In genomic region chr10:25505466-25505865, GRCh38 we compare ENCODE assay signal across 21 cellular contexts.
DNase-seq lines count a peak whose midpoint lies in the region; ATAC-seq, FAIRE-seq and TF ChIP-seq lines count a peak whose summit lies in the region.
"Had no signal": no experiment of that assay in that cellular context is flagged by ENCODE, and none has a peak within 500 bp of the region (broad histone marks: within the 10 kb centered on the region; RNA-seq: fewer than 3 reads in every experiment).

No MANE protein-coding gene starts in this region.

- TF ChIP-seq CTCF in K562 (IDR thresholded peaks at IDR 0.05 in 2 of 3, conservative IDR thresholded peaks at IDR 0.05 in 1 of 3; ENCODE audit: insufficient read depth in 2 of 3, low read depth in 1 of 3, low read length in 3 of 3): no peak

- H3K4ac ChIP-seq in mesendoderm (ENCODE audit: low read depth, low read length) (no peak overlapping the region), trophoblast cell (ENCODE audit: low read depth, low read length) (no peak overlapping the region)

- H3K14ac ChIP-seq in trophoblast cell (ENCODE audit: low read length): no peak overlapping the region

- H3K18ac ChIP-seq in mesendoderm (ENCODE audit: low read length): peak overlapping the region; percentile 45
- H3K18ac ChIP-seq in trophoblast cell (ENCODE audit: low read length): no peak overlapping the region

- no TSS peak for BruUV-seq in K562 (replicated peaks; lab: Mats Ljungman, UMichigan)

- no peak for TF ChIP-seq RAD21 in K562 (CRISPR knock-in tag; conservative IDR thresholded peaks at IDR 0.05 in 1 of 2, IDR thresholded peaks at IDR 0.05 in 1 of 2)

- no peak overlapping the region for H3K4me3 Mint-ChIP-seq in activated T-helper 17 cell treated with anti-CD3 and anti-CD28 coated beads, Interleukin-2, amount 50 U/mL, for 72 hours
- H3K4me3 Mint-ChIP-seq: B cell; CD4-positive, CD25-positive, alpha-beta regulatory T cell; CD8-positive, alpha-beta T cell; H9; HFFc6 had no signal

- no peak overlapping the region for H3K4me2 ChIP-seq in K562 (ENCODE audit: insufficient read depth, low read length)
- H3K4me2 ChIP-seq in mesendoderm (ENCODE audit: low read length): no peak overlapping the region
- no peak overlapping the region for H3K4me2 ChIP-seq in trophoblast cell (ENCODE audit: low read length)
- H3K4me2 ChIP-seq: BLaER1 had no signal

- H3K27ac Mint-ChIP-seq in activated T-helper 17 cell treated with anti-CD3 and anti-CD28 coated beads, Interleukin-2, amount 50 U/mL, for 72 hours: no peak overlapping the region
- H3K27ac Mint-ChIP-seq: B cell; CD4-positive, CD25-positive, alpha-beta regulatory T cell; CD8-positive, alpha-beta T cell; H9; HFFc6 had no signal

- peak overlapping the region; percentile 70 for H2BK12ac ChIP-seq in trophoblast cell (ENCODE audit: low read length)

- no peaks in the 10 kb centered on the region for H3K4me1 Mint-ChIP-seq in activated T-helper 17 cell treated with anti-CD3 and anti-CD28 coated beads, Interleukin-2, amount 50 U/mL, for 72 hours
- H3K4me1 Mint-ChIP-seq: B cell; CD4-positive, CD25-positive, alpha-beta regulatory T cell had no signal

- H3K36me3 Mint-ChIP-seq in activated T-helper 17 cell treated with anti-CD3 and anti-CD28 coated beads, Interleukin-2, amount 50 U/mL, for 72 hours (ENCODE audit: low read depth): no peaks in the 10 kb centered on the region
- H3K36me3 Mint-ChIP-seq: CD4-positive, CD25-positive, alpha-beta regulatory T cell; CD8-positive, alpha-beta T cell had no signal

- WGBS in K562 (ENCODE audit: insufficient coverage, low coverage, missing lambda C conversion rate): 40% methylated on average over 3 of the region's 3 CpGs
- no CpG with 5 or more reads among the region's 3 CpGs for WGBS in mesendoderm (ENCODE audit: extremely low coverage, insufficient coverage, low lambda C conversion rate)
- WGBS in trophoblast cell (ENCODE audit: extremely low coverage, insufficient coverage, insufficient read length): no CpG with 5 or more reads among the region's 3 CpGs

- no peak for TF ChIP-seq EP300 in K562 (IDR thresholded peaks at IDR 0.05; ENCODE audit: low read length)

- POLR2A ChIA-PET in K562 (lab: Yijun Ruan, JAX): no interaction called here

- no peak overlapping the region for H2BK15ac ChIP-seq in mesendoderm (replicated peaks; ENCODE audit: low read depth)

- peak; percentile 15 for FAIRE-seq in K562 (lab: Jason Lieb, UNC)
- FAIRE-seq: D721Med, GM12878, GM19239 had no signal

- no peak overlapping the region for H3K56ac ChIP-seq in mesendoderm (ENCODE audit: low read length)

- no peak overlapping the region for H2AFZ ChIP-seq in K562 (ENCODE audit: low read depth, low read length)
- no peak overlapping the region for H2AFZ ChIP-seq in trophoblast cell (ENCODE audit: insufficient read depth, low read length, poor library complexity)
- H2AFZ ChIP-seq: GM23248 had no signal

- no peaks in the 10 kb centered on the region for H3K79me2 ChIP-seq in K562 (ENCODE audit: control insufficient read depth, insufficient read depth, low read length)
- H3K79me2 ChIP-seq in mesendoderm (ENCODE audit: control insufficient read depth, insufficient read depth, low read length): no peaks in the 10 kb centered on the region
- H3K79me2 ChIP-seq in trophoblast cell (ENCODE audit: control insufficient read depth, insufficient read depth, low read length, poor library complexity): no peaks in the 10 kb centered on the region

- intact Hi-C loops in K562 (cut with micrococcal nuclease): no loop called here

- H3K4me3 ChIP-seq in K562 (no peak overlapping the region), mesendoderm (ENCODE audit: low read length) (no peak overlapping the region), trophoblast cell (ENCODE audit: low read depth, low read length) (no peak overlapping the region)
- H3K4me3 ChIP-seq: BLaER1, GM12878, GM23248 had no signal

- peaks cover 2 to 9% of the 10 kb centered on the region in 2 experiments; a peak in 4 of 5 replicates for H3K4me1 ChIP-seq in K562 (replicated peaks in 1 of 2; ENCODE audit: control insufficient read depth in 2 of 2, insufficient read depth in 2 of 2, low read length in 2 of 2)
- peaks cover 2% of the 10 kb centered on the region for H3K4me1 ChIP-seq in mesendoderm (ENCODE audit: control insufficient read depth, low read depth, low read length)
- H3K4me1 ChIP-seq in trophoblast cell (ENCODE audit: control insufficient read depth in 1 of 2, insufficient read depth in 2 of 2, low read length in 2 of 2): peaks cover 23 to 26% of the 10 kb centered on the region in 2 experiments
- H3K4me1 ChIP-seq: BLaER1 had no signal

- H3K36me3 ChIP-seq in K562 (ENCODE audit: control insufficient read depth, insufficient read depth, low read length) (no peaks in the 10 kb centered on the region), mesendoderm (ENCODE audit: control insufficient read depth, insufficient read depth, low read length) (no peaks in the 10 kb centered on the region), trophoblast cell (ENCODE audit: control insufficient read depth in 1 of 2, insufficient read depth in 2 of 2, low read length in 2 of 2) (no peaks in the 10 kb centered on the region)
- H3K36me3 ChIP-seq: BLaER1 had no signal

- no peak overlapping the region for H4K5ac ChIP-seq in mesendoderm (ENCODE audit: low read length)

- peaks cover 4% of the 10 kb centered on the region for H3K9me3 Mint-ChIP-seq in activated T-helper 17 cell treated with anti-CD3 and anti-CD28 coated beads, Interleukin-2, amount 50 U/mL, for 72 hours
- H3K9me3 Mint-ChIP-seq: CD8-positive, alpha-beta T cell; H9 had no signal

- no peak overlapping the region for H3K27ac ChIP-seq in K562 (ENCODE audit: extremely low read depth, low read depth, low read length)
- H3K27ac ChIP-seq in mesendoderm (ENCODE audit: low read depth, low read length): no peak overlapping the region
- no peak overlapping the region for H3K27ac ChIP-seq in trophoblast cell (ENCODE audit: low read depth, low read length)
- H3K27ac ChIP-seq: BLaER1, C4-2B, GM23248 had no signal

- H3K27me3 Mint-ChIP-seq in activated T-helper 17 cell treated with anti-CD3 and anti-CD28 coated beads, Interleukin-2, amount 50 U/mL, for 72 hours: no peaks in the 10 kb centered on the region
- H3K27me3 Mint-ChIP-seq: B cell; CD4-positive, CD25-positive, alpha-beta regulatory T cell had no signal

- TF ChIP-seq POLR2A in K562 (conservative IDR thresholded peaks at IDR 0.05): no peak

- peaks cover 4% of the 10 kb centered on the region for H3K9me1 ChIP-seq in K562 (ENCODE audit: control insufficient read depth, insufficient read depth, low read length)

- in situ Hi-C loops in K562 (cut with MboI): no loop called here

- H3K79me1 ChIP-seq in mesendoderm (ENCODE audit: low read length) (no peaks in the 10 kb centered on the region), trophoblast cell (ENCODE audit: low read length) (peaks cover 11% of the 10 kb centered on the region)

- no peaks in the 10 kb centered on the region for H4K20me1 ChIP-seq in K562 (replicated peaks; ENCODE audit: control insufficient read depth, insufficient read depth, low read length)
- H4K20me1 ChIP-seq: BLaER1 had no signal

- H3K9me3 ChIP-seq in K562 (replicated peaks; ENCODE audit: control insufficient read depth, insufficient read depth, low read depth, low read length) (no peaks in the 10 kb centered on the region), trophoblast cell (ENCODE audit: insufficient read depth, low read depth, low read length) (no peaks in the 10 kb centered on the region)
- H3K9me3 ChIP-seq: BLaER1 had no signal

- no peak overlapping the region for H4K91ac ChIP-seq in trophoblast cell (ENCODE audit: low read depth, low read length)

- H3K9ac ChIP-seq in K562 (ENCODE audit: insufficient read depth in 1 of 2, low read depth in 2 of 2, low read length in 2 of 2): no peak overlapping the region
- H3K9ac ChIP-seq in mesendoderm (ENCODE audit: low read length): no peak overlapping the region
- H3K9ac ChIP-seq in trophoblast cell (ENCODE audit: low read length): no peak overlapping the region
- H3K9ac ChIP-seq: BLaER1, GM23248 had no signal

- H3K23ac ChIP-seq in mesendoderm (ENCODE audit: low read length): no peak overlapping the region
- no peak overlapping the region for H3K23ac ChIP-seq in trophoblast cell (ENCODE audit: low read length)

- CTCF ChIA-PET in K562 (lab: Yijun Ruan, JAX; ENCODE audit: low intra/inter-chr PET ratio): no interaction called here

- no peak overlapping the region for H2AK5ac ChIP-seq in mesendoderm (ENCODE audit: low read length)
- no peak overlapping the region for H2AK5ac ChIP-seq in trophoblast cell (ENCODE audit: low read length)

- DNase-seq in K562 (ENCODE audit: extremely low read depth in 1 of 4, low spot score in 3 of 4) (no peak), mesendoderm (peak; percentile 60), trophoblast cell (peak; percentile 27 to 77), HCEC 1CT (no peak), anterior cingulate cortex (lab: John Stamatoyannopoulos, UW) (no peak)
- DNase-seq: CD4-positive, CD25-positive, alpha-beta regulatory T cell; CD8-positive, alpha-beta T cell; DMS 273 treated with DMSO at 0.1 percent for 48 hours; DMS79; EL; GDM1; GM23248; H9; HFFc6 had no signal

- H2BK5ac ChIP-seq in mesendoderm (ENCODE audit: low read length) (no peak overlapping the region), trophoblast cell (ENCODE audit: low read depth, low read length, poor library complexity) (no peak overlapping the region)

- H4K12ac ChIP-seq in trophoblast cell (ENCODE audit: low read depth, low read length): no peak overlapping the region

- H3K27me3 ChIP-seq in K562 (ENCODE audit: control insufficient read depth in 2 of 2, insufficient read depth in 2 of 2, low read length in 2 of 2) (no peaks in the 10 kb centered on the region), mesendoderm (ENCODE audit: insufficient read depth, low read length, poor library complexity) (no peaks in the 10 kb centered on the region), trophoblast cell (ENCODE audit: insufficient read depth, low read length) (no peaks in the 10 kb centered on the region)
- H3K27me3 ChIP-seq: BLaER1 had no signal

- H4K8ac ChIP-seq in mesendoderm (ENCODE audit: low read depth, low read length): no peak overlapping the region
- no peak overlapping the region for H4K8ac ChIP-seq in trophoblast cell (ENCODE audit: low read depth, low read length)

- no peak; the same call in 2 of the 3 replicates for ATAC-seq in K562
- ATAC-seq in activated T-helper 17 cell treated with anti-CD3 and anti-CD28 coated beads, Interleukin-2, amount 50 U/mL, for 72 hours (replicated peaks): no peak
- ATAC-seq: CD8-positive, alpha-beta T cell; GM12878 had no signal

- no peak overlapping the region for H2BK120ac ChIP-seq in mesendoderm (ENCODE audit: low read depth, low read length)
- no peak overlapping the region for H2BK120ac ChIP-seq in trophoblast cell (ENCODE audit: insufficient read depth, low read length, poor library complexity)

TF ChIP-seq in K562, 482 proteins besides CTCF, POLR2A, EP300 and RAD21 (continues in another document):
- TF ChIP-seq NCOA2 (IDR thresholded peaks at IDR 0.05; ENCODE audit: partially characterized antibody in 2 of 2): no peak

Comparison
In these comparisons a context has a peak if more than half of its experiments do, and no peak if none do; other contexts are left out.
1. DNase-seq: peak in mesendoderm (single experiment) and trophoblast cell (2 of 2); none in K562 (0 of 4), HCEC 1CT (single experiment) and anterior cingulate cortex (0 of 58).